In genomic region chr6:63910863-63911665, GRCh38 we compare ENCODE assay signal across 16 cellular contexts.
"Had no signal": no experiment of that assay in that cellular context is flagged by ENCODE, and none has a peak within 500 bp of the region (broad histone marks: within the 10 kb centered on the region; RNA-seq: fewer than 3 reads in every experiment).

No MANE protein-coding gene starts in this region.

- H3K36me3 ChIP-seq: ovary, tibial nerve, vagina, WERI-Rb-1 had no signal

- H3K9me3 ChIP-seq: mucosa of descending colon, ovary, tibial nerve, vagina had no signal

- DNase-seq: activated CD4-positive, alpha-beta T cell treated with anti-CD3 and anti-CD28 coated beads, Interleukin-2, amount 50 U/mL, for 48 hours; activated CD8-positive, alpha-beta memory T cell treated with anti-CD3 and anti-CD28 coated beads, Interleukin-2, amount 10 ng/mL, durations not matched to agents 7 days and 5 days; activated naive CD4-positive, alpha-beta T cell treated with anti-CD3 and anti-CD28 coated beads, Interleukin-2, amount 10 ng/mL, durations not matched to agents 7 days and 5 days; activated T-cell treated with anti-CD3 and anti-CD28 coated beads, Interleukin-2, amount 50 U/mL, for 1 hour; glutamatergic neuron; immature natural killer cell; left colon; mucosa of descending colon; naive thymus-derived CD4-positive, alpha-beta T cell; ovary; stimulated activated CD4-positive, alpha-beta T cell treated with anti-CD3 and anti-CD28 coated beads, Interleukin-2, amount 100 ng/mL, for 48 hours; stimulated activated naive CD4-positive, alpha-beta T cell; T-helper 17 cell; WERI-Rb-1 had no signal

- H3K4me3 ChIP-seq: mucosa of descending colon, ovary, tibial nerve, vagina had no signal

- H3K27me3 ChIP-seq: ovary, tibial nerve, vagina had no signal

- H3K27ac ChIP-seq: ovary, tibial nerve, vagina, WERI-Rb-1 had no signal
